Comparison of ENCODE assay signal across 18 cellular contexts in the genomic region with DNA sequence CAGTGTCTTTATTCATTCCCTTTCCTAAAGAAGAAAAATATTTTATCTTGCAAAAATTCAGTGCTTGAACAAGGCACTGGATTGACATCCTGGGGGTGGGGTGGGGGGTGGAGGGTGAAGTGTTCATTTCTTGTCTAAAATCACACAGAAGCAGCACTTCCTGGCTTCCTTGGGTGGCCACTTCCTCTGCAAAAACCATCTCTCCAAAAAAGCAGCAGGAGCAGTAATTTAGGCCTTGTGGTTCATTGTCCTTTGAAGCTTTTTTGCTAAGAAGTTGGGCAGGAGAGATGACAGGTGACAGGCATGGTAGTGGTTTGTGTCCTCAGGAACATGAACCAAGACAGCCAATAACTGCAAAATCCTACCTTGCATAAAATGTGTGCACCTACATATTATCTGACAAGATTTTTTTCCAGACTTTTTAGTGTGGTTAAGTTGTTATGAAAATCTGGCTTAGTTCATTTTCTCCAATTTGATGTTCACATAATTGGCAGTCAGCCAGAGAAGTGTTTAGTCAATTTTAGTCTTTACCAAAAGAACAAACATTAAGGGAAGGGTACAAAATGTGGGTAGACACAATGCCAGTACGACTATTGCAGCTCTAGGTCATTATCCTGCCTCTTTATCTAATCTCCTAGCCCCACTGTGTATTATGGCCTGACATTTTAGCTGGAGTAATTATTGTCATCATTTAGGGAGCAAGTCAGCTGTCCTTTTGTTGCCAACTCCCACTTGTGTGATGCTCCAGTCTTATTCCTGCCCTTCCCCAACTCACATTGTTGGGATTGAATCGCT.
DNase-seq lines count a peak whose midpoint lies in the region; ATAC-seq, FAIRE-seq and TF ChIP-seq lines count a peak whose summit lies in the region.
"Had no signal": no experiment of that assay in that cellular context is flagged by ENCODE, and none has a peak within 500 bp of the region (broad histone marks: within the 10 kb centered on the region; RNA-seq: fewer than 3 reads in every experiment).

No MANE protein-coding gene starts in this region.

- ATAC-seq in PC-3: no peak

- DNase-seq in D721Med (ENCODE audit: insufficient read length, low spot score): no peak
- peak; percentile 97 for DNase-seq in NCI-H748 (lab: John Stamatoyannopoulos, UW; ENCODE audit: unreplicated experiment)
- DNase-seq in activated T-helper 1 cell treated with anti-CD3 and anti-CD28 coated beads, Interleukin-12 subunit alpha, Interleukin-12 subunit beta, Interleukin-2, Interleukin-4 antibody, amounts not matched to agents 30 ng/mL and 10 ng/mL and 1 ng/mL, durations not matched to agents 14 hours and 24 hours and 36 hours (ENCODE audit: low spot score): peak; percentile 15
- DNase-seq in PC-3: no peak
- no peak for DNase-seq in Ammon's horn (ENCODE audit: low spot score)
- DNase-seq in SW 1271 (lab: John Stamatoyannopoulos, UW): no peak
- no peak for DNase-seq in DMS53 treated with DMSO at 0.1 percent for 48 hours (lab: John Stamatoyannopoulos, UW; ENCODE audit: unreplicated experiment)
- DNase-seq: activated effector memory CD4-positive, alpha-beta T cell treated with Interleukin-2 at 50 U/mL for 16 hours; foreskin fibroblast; HCEC 1CT; MG63; occipital lobe; SK-N-SH had no signal

- H3K9me2 ChIP-seq in PC-3 (replicated peaks; ENCODE audit: low read length): no peaks in the 10 kb centered on the region
- H3K9me2 ChIP-seq: SK-N-SH had no signal

- H3K9me3 Mint-ChIP-seq in activated T-helper 1 cell treated with anti-CD3 and anti-CD28 coated beads, Interleukin-12 subunit alpha, Interleukin-12 subunit beta, Interleukin-2, Interleukin-4 antibody, amounts not matched to agents 30 ng/mL and 10 ng/mL and 1 ng/mL, durations not matched to agents 14 hours and 24 hours and 36 hours: no peaks in the 10 kb centered on the region
- H3K9me3 Mint-ChIP-seq: memory B cell had no signal

- peak; percentile 76 for FAIRE-seq in D721Med (lab: Jason Lieb, UNC)
- FAIRE-seq: bronchial epithelial cell had no signal

- H3K4me1 ChIP-seq in HUES48 (ENCODE audit: control insufficient read depth, insufficient read depth, low read length) (peaks cover 29% of the 10 kb centered on the region), PC-3 (ENCODE audit: insufficient read depth, low read length) (no peaks in the 10 kb centered on the region)

- H3K27ac ChIP-seq in HUES48 (ENCODE audit: low read depth, low read length) (peak overlapping the region; percentile 83), PC-3 (ENCODE audit: low read length) (no peak overlapping the region)
- H3K27ac ChIP-seq: C4-2B, skin epidermis had no signal

- intact Hi-C loops in activated T-helper 1 cell treated with anti-CD3 and anti-CD28 coated beads, Interleukin-12 subunit alpha, Interleukin-12 subunit beta, Interleukin-2, Interleukin-4 antibody, amounts not matched to agents 30 ng/mL and 10 ng/mL and 1 ng/mL, durations not matched to agents 14 hours and 24 hours and 36 hours (cut with micrococcal nuclease): no loop called here
- intact Hi-C loops in PC-3 (cut with micrococcal nuclease): no loop called here

- H3K4me3 ChIP-seq in HUES48 (ENCODE audit: low read depth, low read length): no peak overlapping the region
- H3K4me3 ChIP-seq in PC-3 (ENCODE audit: low read length): no peak overlapping the region
- H3K4me3 ChIP-seq: MG63, skin epidermis had no signal

- no TSS peak for BruUV-seq in PC-3 (replicated peaks; lab: Mats Ljungman, UMichigan)

- TF ChIP-seq CTCF in D721Med (IDR thresholded peaks at IDR 0.05; ENCODE audit: insufficient read depth, missing control alignments) (no peak), PC-3 (conservative IDR thresholded peaks at IDR 0.05; ENCODE audit: low read depth, low read length) (no peak)

- peaks cover 38% of the 10 kb centered on the region for H3K4me1 Mint-ChIP-seq in activated T-helper 1 cell treated with anti-CD3 and anti-CD28 coated beads, Interleukin-12 subunit alpha, Interleukin-12 subunit beta, Interleukin-2, Interleukin-4 antibody, amounts not matched to agents 30 ng/mL and 10 ng/mL and 1 ng/mL, durations not matched to agents 14 hours and 24 hours and 36 hours (ENCODE audit: low read depth)
- H3K4me1 Mint-ChIP-seq: memory B cell had no signal

- H3K9ac ChIP-seq in HUES48 (ENCODE audit: low read depth, low read length) (no peak overlapping the region), PC-3 (ENCODE audit: low read length) (no peak overlapping the region)
- H3K9ac ChIP-seq: SK-N-SH had no signal

- no peaks in the 10 kb centered on the region for H3F3A ChIP-seq in PC-3 (ENCODE audit: low read length, unreplicated experiment)

- peaks cover 2% of the 10 kb centered on the region for H3K27me3 Mint-ChIP-seq in activated T-helper 1 cell treated with anti-CD3 and anti-CD28 coated beads, Interleukin-12 subunit alpha, Interleukin-12 subunit beta, Interleukin-2, Interleukin-4 antibody, amounts not matched to agents 30 ng/mL and 10 ng/mL and 1 ng/mL, durations not matched to agents 14 hours and 24 hours and 36 hours (ENCODE audit: insufficient read depth)

- CTCF ChIA-PET in PC-3 (lab: Charles Lee): interaction anchor here (0.6 kb wide), 1 partner anchor 513 kb away, joined by 8 read pairs; no protein-coding TSS in a partner anchor

- no peaks in the 10 kb centered on the region for H3K27me3 ChIP-seq in HUES48 (ENCODE audit: control insufficient read depth, insufficient read depth, low read length)
- H3K27me3 ChIP-seq in PC-3 (ENCODE audit: low read length): no peaks in the 10 kb centered on the region

- peak overlapping the region; percentile 56 for H3K27ac Mint-ChIP-seq in activated T-helper 1 cell treated with anti-CD3 and anti-CD28 coated beads, Interleukin-12 subunit alpha, Interleukin-12 subunit beta, Interleukin-2, Interleukin-4 antibody, amounts not matched to agents 30 ng/mL and 10 ng/mL and 1 ng/mL, durations not matched to agents 14 hours and 24 hours and 36 hours
- H3K27ac Mint-ChIP-seq: memory B cell had no signal

- no peak overlapping the region for H3K4me2 ChIP-seq in PC-3 (ENCODE audit: low read length)
- H3K4me2 ChIP-seq: SK-N-SH had no signal

- H3K4me3 Mint-ChIP-seq in activated T-helper 1 cell treated with anti-CD3 and anti-CD28 coated beads, Interleukin-12 subunit alpha, Interleukin-12 subunit beta, Interleukin-2, Interleukin-4 antibody, amounts not matched to agents 30 ng/mL and 10 ng/mL and 1 ng/mL, durations not matched to agents 14 hours and 24 hours and 36 hours: no peak overlapping the region
- H3K4me3 Mint-ChIP-seq: memory B cell had no signal

- H3K36me3 ChIP-seq in HUES48 (ENCODE audit: control insufficient read depth, insufficient read depth, low read length) (no peaks in the 10 kb centered on the region), PC-3 (ENCODE audit: low read depth, low read length) (no peaks in the 10 kb centered on the region)
- H3K36me3 ChIP-seq: MG63 had no signal

- no peaks in the 10 kb centered on the region for H3K36me3 Mint-ChIP-seq in activated T-helper 1 cell treated with anti-CD3 and anti-CD28 coated beads, Interleukin-12 subunit alpha, Interleukin-12 subunit beta, Interleukin-2, Interleukin-4 antibody, amounts not matched to agents 30 ng/mL and 10 ng/mL and 1 ng/mL, durations not matched to agents 14 hours and 24 hours and 36 hours (ENCODE audit: low read depth)
- H3K36me3 Mint-ChIP-seq: memory B cell had no signal

- no peak overlapping the region for H2AFZ ChIP-seq in PC-3 (ENCODE audit: low read length)

- H3K9me3 ChIP-seq in HUES48 (ENCODE audit: control insufficient read depth, insufficient read depth, low read length): no peaks in the 10 kb centered on the region
- H3K9me3 ChIP-seq in PC-3 (ENCODE audit: low read length): no peaks in the 10 kb centered on the region
- H3K9me3 ChIP-seq: MG63, SK-N-SH had no signal

- POLR2A ChIA-PET in PC-3 (lab: Charles Lee; ENCODE audit: unreplicated experiment): no interaction called here

- no peaks in the 10 kb centered on the region for H3K79me2 ChIP-seq in PC-3 (ENCODE audit: low read length)

- no peaks in the 10 kb centered on the region for H4K20me1 ChIP-seq in PC-3 (ENCODE audit: low read length)

Comparison
In these comparisons a context has a peak if more than half of its experiments do, and no peak if none do; other contexts are left out.
1. DNase-seq: peak in NCI-H748 (single experiment) and activated T-helper 1 cell treated with anti-CD3 and anti-CD28 coated beads, Interleukin-12 subunit alpha, Interleukin-12 subunit beta, Interleukin-2, Interleukin-4 antibody, amounts not matched to agents 30 ng/mL and 10 ng/mL and 1 ng/mL, durations not matched to agents 14 hours and 24 hours and 36 hours (single experiment); none in D721Med (single experiment), PC-3 (single experiment), Ammon's horn (single experiment), SW 1271 (0 of 2) and DMS53 treated with DMSO at 0.1 percent for 48 hours (single experiment).